8 cellular contexts compared by ENCODE assay signal in genomic region chr16:70065746-70066658, GRCh38. TPM values are rescaled to one million over a fixed set of nuclear protein-coding genes. Genes with fewer than 3 reads are reported as not detected.
A peak's percentile ranks its signal among the peaks of the same experiment; 100 is the strongest.
DNase-seq lines count a peak whose midpoint lies in the region; ATAC-seq and TF ChIP-seq lines count a peak whose summit lies in the region.
"Not testable (repeated sequence)": the region's sequence is repeated elsewhere in the genome, so short reads cannot be mapped to it uniquely, and the experiment has no call there.

No MANE protein-coding gene starts in this region.

- H3K4me3 Mint-ChIP-seq in GM23338 = peak overlapping the region; percentile 80

- intact Hi-C loops in Panc1 (cut with micrococcal nuclease; ENCODE audit: unreplicated experiment); esophagus muscularis mucosa (cut with DNase I): not testable (repeated sequence)

- not testable (repeated sequence) for TF ChIP-seq EP300 in esophagus muscularis mucosa (IDR thresholded peaks at IDR 0.05)

- H3K4me2 ChIP-seq in GM23338 = peak overlapping the region; percentile 90

- TF ChIP-seq CTCF in GM23338 (conservative IDR thresholded peaks at IDR 0.05; ENCODE audit: low read depth in 2 of 2); Panc1 (IDR thresholded peaks at IDR 0.05); esophagus muscularis mucosa (IDR thresholded peaks at IDR 0.05): not testable (repeated sequence)

- peak overlapping the region; percentile 72; the same call in 1 of the 2 replicates for H3K27ac Mint-ChIP-seq in GM23338

- CTCF ChIA-PET in Panc1 (lab: Charles Lee) = not testable (repeated sequence)

- DNase-seq in Daoy (ENCODE audit: low read depth) (peak; percentile 83), GM23338 (ENCODE audit: low spot score) (peak; percentile 91), Panc1 (ENCODE audit: low read depth, low spot score) (peak; percentile 5), esophagus muscularis mucosa (ENCODE audit: extremely low spot score) (peak; percentile 95)
- DNase-seq in activated T-cell treated with anti-CD3 and anti-CD28 coated beads, Interleukin-2, amount 50 U/mL, for 48 hours = peak; percentile 93 to 94
- peak; percentile 79 for DNase-seq in stimulated activated CD8-positive, alpha-beta memory T cell treated with anti-CD3 and anti-CD28 coated beads, Interleukin-7, amount 100 ng/mL, for 24 hours (ENCODE audit: low read depth)

- not testable (repeated sequence) for H3K27me3 Mint-ChIP-seq in GM23338 (ENCODE audit: insufficient read depth, low read depth, poor library complexity)

- peak; percentile 31 for TF ChIP-seq POLR2A in esophagus muscularis mucosa (IDR thresholded peaks at IDR 0.05; ENCODE audit: low read depth)

- not testable (repeated sequence) for H3K27me3 ChIP-seq in GM23338 (ENCODE audit: insufficient read depth); Panc1 (ENCODE audit: control insufficient read depth, insufficient read depth, low read length); esophagus muscularis mucosa; muscle layer of duodenum (ENCODE audit: low read depth, low read length)

- H2AFZ ChIP-seq in GM23338 = not testable (repeated sequence)

- in situ Hi-C loops in Panc1 (cut with HindIII; ENCODE audit: low pct_unique_long_range_greater_than_20kb, low sequenced_read_pairs) = not testable (repeated sequence)

- H3K9me3 ChIP-seq in KOPT-K1 (ENCODE audit: insufficient read depth, low read length, poor library complexity, severe bottlenecking); Panc1 (ENCODE audit: control insufficient read depth, insufficient read depth, low read depth, low read length); esophagus muscularis mucosa; muscle layer of duodenum (ENCODE audit: control insufficient read depth in 1 of 2, low read length in 2 of 2): not testable (repeated sequence)

- not testable (repeated sequence) for H3K9me3 Mint-ChIP-seq in GM23338

- H3K9me2 ChIP-seq in GM23338 (ENCODE audit: insufficient read depth) = not testable (repeated sequence)

- peak; percentile 90 for ATAC-seq in GM23338
- ATAC-seq in Panc1 = peak; percentile 97

- peaks cover 27% of the 10 kb centered on the region for H3K79me2 ChIP-seq in GM23338 (replicated peaks; ENCODE audit: insufficient read depth)

- H4K20me1 ChIP-seq in GM23338 (replicated peaks; ENCODE audit: insufficient read depth) = not testable (repeated sequence)

- under 1% methylated on average over 19 of the region's 62 CpGs for WGBS in esophagus muscularis mucosa

- not testable (repeated sequence) for H3K27ac ChIP-seq in GM23338 (ENCODE audit: low read depth); muscle layer of duodenum (ENCODE audit: low read length)
- H3K27ac ChIP-seq in KOPT-K1 (ENCODE audit: low read depth, low read length, poor library complexity, severe bottlenecking) = peak overlapping the region; percentile 50
- peak overlapping the region; percentile 34 for H3K27ac ChIP-seq in Panc1 (ENCODE audit: low read length)
- H3K27ac ChIP-seq in esophagus muscularis mucosa (replicated peaks in 1 of 4) = peak overlapping the region; percentile 89 to 95 (median 91)

- POLR2A ChIA-PET in Panc1 (lab: Charles Lee) = not testable (repeated sequence)

- H3K36me3 Mint-ChIP-seq in GM23338 (ENCODE audit: low read depth) = not testable (repeated sequence)

- not testable (repeated sequence) for H3F3A ChIP-seq in GM23338 (replicated peaks; ENCODE audit: low read depth)

- H3K4me3 ChIP-seq in GM23338 (peak overlapping the region; percentile 91), Panc1 (ENCODE audit: low read depth in 2 of 2, low read length in 2 of 2) (peak overlapping the region; percentile 58 to 65), esophagus muscularis mucosa (peak overlapping the region; percentile 72 to 93 (median 76)), muscle layer of duodenum (ENCODE audit: low read depth in 1 of 2, low read length in 2 of 2) (peak overlapping the region; percentile 39 to 63)

- H3K4me1 ChIP-seq in GM23338 (ENCODE audit: insufficient read depth); Panc1 (ENCODE audit: control insufficient read depth, insufficient read depth, low read length); muscle layer of duodenum (ENCODE audit: control insufficient read depth in 1 of 2, insufficient read depth in 2 of 2, low read length in 2 of 2): not testable (repeated sequence)
- H3K4me1 ChIP-seq in esophagus muscularis mucosa = peaks cover 3 to 30% (median 25%) of the 10 kb centered on the region in 4 donors

- H3K4me1 Mint-ChIP-seq in GM23338 = peaks cover 13% of the 10 kb centered on the region

- BruUV-seq in Panc1 (replicated peaks; lab: Mats Ljungman, UMichigan) = not testable (repeated sequence)

- H3K36me3 ChIP-seq in GM23338 (ENCODE audit: insufficient read depth); KOPT-K1 (ENCODE audit: insufficient read depth, low read length); Panc1 (ENCODE audit: control insufficient read depth, insufficient read depth, low read length); esophagus muscularis mucosa; muscle layer of duodenum (ENCODE audit: control insufficient read depth in 1 of 2, insufficient read depth in 2 of 2, low read length in 2 of 2): not testable (repeated sequence)

TF ChIP-seq in GM23338, 12 proteins besides CTCF, POLR2A, EP300 and RAD21:
- peak; percentile 56 for TF ChIP-seq POLR2AphosphoS5 (IDR thresholded peaks at IDR 0.05; ENCODE audit: low read depth)

RNA-seq across cellular contexts. Expression of gene PDPR, which starts 48.1 kb away (rescaled TPM):
- 11.0 and 13.9 TPM in 2 replicates for total RNA-seq in Daoy (2014; rRNA removed; shearing (Covaris generic))
- 35.7 and 38.2 TPM in 2 replicates for total RNA-seq in GM23338 (2014; rRNA removed; shearing (Covaris generic))
- polyA plus RNA-seq in GM23338 (2016; fragmentation: Nextera tagmentation; extraction: Ambion mirVana) = 7.8 and 8.3 TPM in 2 replicates
- total RNA-seq in Panc1 (2021; ENCODE audit: unreplicated experiment) (26.9 TPM), esophagus muscularis mucosa (10 to 100 TPM; 19.1 to 31.8 (median 27.4) TPM)
- 18.9 TPM for polyA plus RNA-seq in Panc1 (2012; ENCODE audit: insufficient read length)

Comparison
In these comparisons a context has a peak if more than half of its experiments do, and no peak if none do; other contexts are left out.
1. DNase-seq: peak in every context shown above with its lines; median percentile 95 in esophagus muscularis mucosa; 94 in activated T-cell treated with anti-CD3 and anti-CD28 coated beads, Interleukin-2, amount 50 U/mL, for 48 hours; 91 in GM23338; 83 in Daoy; 79 in stimulated activated CD8-positive, alpha-beta memory T cell treated with anti-CD3 and anti-CD28 coated beads, Interleukin-7, amount 100 ng/mL, for 24 hours; 5 in Panc1.